In genomic region chr1:111795401-111795800, GRCh38 we compare ENCODE assay signal across 16 cellular contexts. TPM values are rescaled to one million over a fixed set of nuclear protein-coding genes. Genes with fewer than 3 reads are reported as not detected.
DNase-seq lines count a peak whose midpoint lies in the region; ATAC-seq and TF ChIP-seq lines count a peak whose summit lies in the region.
"Had no signal": no experiment of that assay in that cellular context is flagged by ENCODE, and none has a peak within 500 bp of the region (broad histone marks: within the 10 kb centered on the region; RNA-seq: fewer than 3 reads in every experiment).

No MANE protein-coding gene starts in this region.

- no peaks in the 10 kb centered on the region for H3K36me3 Mint-ChIP-seq in activated T-helper 1 cell treated with anti-CD3 and anti-CD28 coated beads, Interleukin-12 subunit alpha, Interleukin-12 subunit beta, Interleukin-2, Interleukin-4 antibody, amounts not matched to agents 30 ng/mL and 10 ng/mL and 1 ng/mL, durations not matched to agents 14 hours and 24 hours and 36 hours (ENCODE audit: low read depth)
- H3K36me3 Mint-ChIP-seq: CD4-positive, CD25-positive, alpha-beta regulatory T cell; CD8-positive, alpha-beta T cell had no signal

- intact Hi-C loops in activated T-helper 1 cell treated with anti-CD3 and anti-CD28 coated beads, Interleukin-12 subunit alpha, Interleukin-12 subunit beta, Interleukin-2, Interleukin-4 antibody, amounts not matched to agents 30 ng/mL and 10 ng/mL and 1 ng/mL, durations not matched to agents 14 hours and 24 hours and 36 hours (cut with micrococcal nuclease) = no loop called here

- no peak overlapping the region for H3K27ac Mint-ChIP-seq in activated T-helper 1 cell treated with anti-CD3 and anti-CD28 coated beads, Interleukin-12 subunit alpha, Interleukin-12 subunit beta, Interleukin-2, Interleukin-4 antibody, amounts not matched to agents 30 ng/mL and 10 ng/mL and 1 ng/mL, durations not matched to agents 14 hours and 24 hours and 36 hours
- H3K27ac Mint-ChIP-seq: CD4-positive, CD25-positive, alpha-beta regulatory T cell; CD8-positive, alpha-beta T cell had no signal

- peak; percentile 97 for DNase-seq in NCI-H82 (lab: John Stamatoyannopoulos, UW)
- DNase-seq in amniotic epithelial cell (ENCODE audit: low read depth) = peak; percentile 74
- no peak for DNase-seq in activated T-helper 1 cell treated with anti-CD3 and anti-CD28 coated beads, Interleukin-12 subunit alpha, Interleukin-12 subunit beta, Interleukin-2, Interleukin-4 antibody, amounts not matched to agents 30 ng/mL and 10 ng/mL and 1 ng/mL, durations not matched to agents 14 hours and 24 hours and 36 hours (ENCODE audit: low spot score)
- DNase-seq in medulla oblongata (ENCODE audit: extremely low spot score) = no peak
- DNase-seq in COLO668 (lab: John Stamatoyannopoulos, UW; ENCODE audit: unreplicated experiment) = no peak
- DNase-seq: 8988T; C1 segment of cervical spinal cord; CD4-positive, CD25-positive, alpha-beta regulatory T cell; CD8-positive, alpha-beta T cell; DMS153; DND-41; GM23248; H7 had no signal

- peak; percentile 6; the same call in 1 of the 2 replicates for TF ChIP-seq CTCF in C4-2B (conservative IDR thresholded peaks at IDR 0.05)

- no peaks in the 10 kb centered on the region for H3K9me3 Mint-ChIP-seq in activated T-helper 1 cell treated with anti-CD3 and anti-CD28 coated beads, Interleukin-12 subunit alpha, Interleukin-12 subunit beta, Interleukin-2, Interleukin-4 antibody, amounts not matched to agents 30 ng/mL and 10 ng/mL and 1 ng/mL, durations not matched to agents 14 hours and 24 hours and 36 hours
- H3K9me3 Mint-ChIP-seq: CD8-positive, alpha-beta T cell had no signal

- no peaks in the 10 kb centered on the region for H3K4me1 Mint-ChIP-seq in activated T-helper 1 cell treated with anti-CD3 and anti-CD28 coated beads, Interleukin-12 subunit alpha, Interleukin-12 subunit beta, Interleukin-2, Interleukin-4 antibody, amounts not matched to agents 30 ng/mL and 10 ng/mL and 1 ng/mL, durations not matched to agents 14 hours and 24 hours and 36 hours (ENCODE audit: low read depth)

- ATAC-seq in HG02610 (IDR thresholded peaks at IDR 0.05; ENCODE audit: unreplicated experiment) = no peak
- ATAC-seq: A549; CD8-positive, alpha-beta T cell had no signal

- H3K27me3 Mint-ChIP-seq in activated T-helper 1 cell treated with anti-CD3 and anti-CD28 coated beads, Interleukin-12 subunit alpha, Interleukin-12 subunit beta, Interleukin-2, Interleukin-4 antibody, amounts not matched to agents 30 ng/mL and 10 ng/mL and 1 ng/mL, durations not matched to agents 14 hours and 24 hours and 36 hours (ENCODE audit: insufficient read depth) = peaks cover 7% of the 10 kb centered on the region

- H3K27ac ChIP-seq in C4-2B = no peak overlapping the region
- H3K27ac ChIP-seq: A549, GM23248 had no signal

- H3K4me3 Mint-ChIP-seq in activated T-helper 1 cell treated with anti-CD3 and anti-CD28 coated beads, Interleukin-12 subunit alpha, Interleukin-12 subunit beta, Interleukin-2, Interleukin-4 antibody, amounts not matched to agents 30 ng/mL and 10 ng/mL and 1 ng/mL, durations not matched to agents 14 hours and 24 hours and 36 hours = no peak overlapping the region
- H3K4me3 Mint-ChIP-seq: CD4-positive, CD25-positive, alpha-beta regulatory T cell; CD8-positive, alpha-beta T cell had no signal

RNA-seq across cellular contexts. Expression of gene DDX20, which starts 39.7 kb away (rescaled TPM):
- 21.5 and 25.2 TPM in 2 replicates for total RNA-seq in activated T-helper 1 cell treated with anti-CD3 and anti-CD28 coated beads, Interleukin-12 subunit alpha, Interleukin-12 subunit beta, Interleukin-2, Interleukin-4 antibody, amounts not matched to agents 30 ng/mL and 10 ng/mL and 1 ng/mL, durations not matched to agents 14 hours and 24 hours and 36 hours

RNA-seq across cellular contexts. Expression of gene INKA2, which starts 56.2 kb away (rescaled TPM):
- 1.3 and 1.7 TPM in 2 replicates for total RNA-seq in activated T-helper 1 cell treated with anti-CD3 and anti-CD28 coated beads, Interleukin-12 subunit alpha, Interleukin-12 subunit beta, Interleukin-2, Interleukin-4 antibody, amounts not matched to agents 30 ng/mL and 10 ng/mL and 1 ng/mL, durations not matched to agents 14 hours and 24 hours and 36 hours
- total RNA-seq: CD4-positive, CD25-positive, alpha-beta regulatory T cell had no signal

Comparison
In these comparisons a context has a peak if more than half of its experiments do, and no peak if none do; other contexts are left out.
1. DNase-seq: peak in NCI-H82 (single experiment) and amniotic epithelial cell (single experiment); none in activated T-helper 1 cell treated with anti-CD3 and anti-CD28 coated beads, Interleukin-12 subunit alpha, Interleukin-12 subunit beta, Interleukin-2, Interleukin-4 antibody, amounts not matched to agents 30 ng/mL and 10 ng/mL and 1 ng/mL, durations not matched to agents 14 hours and 24 hours and 36 hours (single experiment), medulla oblongata (single experiment) and COLO668 (single experiment).